ENCODE assay signal across 8 cellular contexts in the genomic region with DNA sequence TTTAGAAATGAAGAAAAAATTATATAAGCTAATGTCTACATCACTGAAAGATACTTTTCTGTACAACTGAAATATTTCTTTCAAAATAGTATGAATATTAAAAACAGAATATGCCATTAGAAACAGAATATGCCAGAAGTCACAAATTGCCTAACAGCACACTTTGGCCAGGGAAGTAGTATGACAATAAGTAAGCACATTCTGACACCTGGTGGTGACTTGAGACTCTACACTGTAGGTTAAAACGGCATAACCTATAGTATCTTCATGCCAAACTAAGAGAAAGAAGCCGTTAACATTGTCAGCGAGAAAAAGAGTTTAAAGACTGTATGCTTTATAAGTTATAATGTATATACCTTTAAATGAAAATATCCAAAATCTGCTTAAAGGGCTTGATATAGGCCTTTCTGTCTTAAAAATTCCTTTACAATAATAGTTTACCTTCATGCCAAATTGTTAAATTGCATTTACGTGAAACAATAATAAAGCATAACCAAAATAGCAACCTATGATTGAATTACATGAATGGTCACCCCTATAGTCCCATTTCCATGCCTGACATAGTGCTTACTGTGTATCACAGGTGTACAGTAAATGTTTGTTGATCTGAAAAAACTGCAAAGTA. TPM values are rescaled to one million over a fixed set of nuclear protein-coding genes. Genes with fewer than 3 reads are reported as not detected.
A peak's percentile ranks its signal among the peaks of the same experiment; 100 is the strongest.
DNase-seq lines count a peak whose midpoint lies in the region; ATAC-seq, FAIRE-seq and TF ChIP-seq lines count a peak whose summit lies in the region.

No MANE protein-coding gene starts in this region.

- ATAC-seq in HG02884 (IDR thresholded peaks at IDR 0.05; ENCODE audit: unreplicated experiment), result peak; percentile 96

- H3K36me3 Mint-ChIP-seq in chondrocyte (ENCODE audit: low read depth), result peaks cover 4% of the 10 kb centered on the region

- DNase-seq in AG09319 (ENCODE audit: extremely low read depth, low read depth), result peak; percentile 46
- peak; percentile 25 for DNase-seq in GM18507 (ENCODE audit: extremely low spot score, insufficient read length, low read depth)
- DNase-seq in NCI-H1436 (lab: John Stamatoyannopoulos, UW), result peak; percentile 79
- peak; percentile 49 for DNase-seq in T follicular helper cell (ENCODE audit: low read depth)
- DNase-seq in chondrocyte (ENCODE audit: low spot score), result no peak
- DNase-seq in left kidney (ENCODE audit: low read depth, low spot score), result peak; percentile 84
- peak in 2 of 3 donors; percentile 21 to 40 for DNase-seq in stimulated activated CD4-positive, alpha-beta T cell treated with anti-CD3 and anti-CD28 coated beads, TNF-alpha, amount 100 ng/mL, for 48 hours (ENCODE audit: low read depth in 3 of 3)

- TF ChIP-seq CTCF in AG09319 (IDR thresholded peaks at IDR 0.05; ENCODE audit: low read depth, low read length) (peak; percentile 71), chondrocyte (IDR thresholded peaks at IDR 0.05) (peak; percentile 96)

- H3K27me3 Mint-ChIP-seq in chondrocyte (ENCODE audit: low read depth), result no peaks in the 10 kb centered on the region

- H3K27ac Mint-ChIP-seq in chondrocyte (ENCODE audit: unreplicated experiment), result no peak overlapping the region

- peak; percentile 91 for FAIRE-seq in GM18507 (lab: Jason Lieb, UNC)

- no peak overlapping the region for H3K4me3 Mint-ChIP-seq in chondrocyte (ENCODE audit: unreplicated experiment)

- peaks cover 4% of the 10 kb centered on the region for H3K4me1 Mint-ChIP-seq in chondrocyte (ENCODE audit: low read depth)

- no peaks in the 10 kb centered on the region for H3K9me3 Mint-ChIP-seq in chondrocyte (ENCODE audit: low read depth)

RNA-seq across cellular contexts. Expression of gene FAM13A, which starts 32.8 kb away (rescaled TPM):
- 10.5 to 17.6 TPM (median 10.5 TPM) in 3 replicates for total RNA-seq in chondrocyte
